9 cellular contexts compared by ENCODE assay signal in the genomic region with DNA sequence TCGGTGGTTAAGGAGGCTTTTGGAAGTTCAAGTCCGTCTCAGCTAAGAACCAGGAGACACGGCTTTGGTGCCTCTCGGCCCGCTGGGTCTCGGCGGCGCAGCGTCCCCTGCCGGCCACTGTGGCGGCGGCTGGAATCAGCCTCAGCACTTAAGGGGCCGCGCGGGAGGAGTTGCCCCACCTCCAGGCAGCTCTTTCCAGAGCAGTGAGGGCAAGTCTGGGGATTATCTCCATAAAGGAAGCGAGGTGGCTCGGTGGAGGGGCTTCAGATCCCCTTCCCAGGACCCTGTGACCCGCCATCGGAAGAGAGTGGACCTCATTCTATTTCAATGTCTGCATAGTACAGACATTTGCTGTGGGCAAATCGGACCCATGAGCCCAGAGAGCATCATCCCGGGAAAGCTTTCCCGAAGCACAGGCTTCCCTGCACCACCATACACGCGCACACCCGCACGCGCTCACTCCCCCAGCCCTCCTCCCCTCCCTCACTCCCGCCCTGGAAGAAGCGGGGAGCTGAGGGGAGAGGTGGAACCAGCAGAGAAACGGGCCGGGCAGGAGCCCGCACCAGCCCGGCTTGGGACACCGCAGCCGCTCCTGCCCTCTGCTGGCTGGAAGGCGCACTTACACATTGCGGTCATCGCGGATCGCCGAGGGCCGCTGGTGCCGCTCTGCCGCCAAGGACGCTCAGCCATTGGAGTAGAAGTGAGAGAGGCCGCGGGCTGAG. TPM values are rescaled to one million over a fixed set of nuclear protein-coding genes. Genes with fewer than 3 reads are reported as not detected.
DNase-seq lines count a peak whose midpoint lies in the region; ATAC-seq and TF ChIP-seq lines count a peak whose summit lies in the region.
"Had no signal": no experiment of that assay in that cellular context is flagged by ENCODE, and none has a peak within 500 bp of the region (broad histone marks: within the 10 kb centered on the region; RNA-seq: fewer than 3 reads in every experiment).

No MANE protein-coding gene starts in this region.

- no peaks in the 10 kb centered on the region for H3K36me3 Mint-ChIP-seq in activated B cell treated with CpG ODN at 0.5 μM for 24 hours (ENCODE audit: low read depth)

- CTCF ChIA-PET in activated B cell treated with CpG ODN at 0.5 μM for 24 hours (lab: Charles Lee), result interaction anchor here (0.6 to 5.2 kb wide), 29 partner anchors 8 to 665 kb away, joined by 3 to 35 read pairs (median 4); a partner anchor contains a TSS

- POLR2A ChIA-PET in activated B cell treated with CpG ODN at 0.5 μM for 24 hours (lab: Charles Lee), result interaction anchor here (1.1 kb wide), 1 partner anchor 289 kb away, joined by 5 read pairs; no protein-coding TSS in a partner anchor

- peaks cover 50% of the 10 kb centered on the region for H3K27me3 Mint-ChIP-seq in activated B cell treated with CpG ODN at 0.5 μM for 24 hours

- DNase-seq in AG08395 (ENCODE audit: low spot score) (peak; percentile 88), NCI-H2196 treated with DMSO at 0.1 percent for 48 hours (lab: John Stamatoyannopoulos, UW; ENCODE audit: unreplicated experiment) (peak; percentile 80), activated B cell treated with CpG ODN at 0.5 μM for 24 hours (peak; percentile 77), kidney epithelial cell (ENCODE audit: low read depth) (peak; percentile 29)
- peak; percentile 69 for DNase-seq in central memory CD4-positive, alpha-beta T cell
- peak; percentile 55 to 72 for DNase-seq in stimulated activated CD4-positive, alpha-beta T cell treated with anti-CD3 and anti-CD28 coated beads, Interleukin-15, amount 100 ng/mL, for 1 hour (ENCODE audit: low read depth in 1 of 2, low spot score in 1 of 2)

- ATAC-seq in GM18867 (IDR thresholded peaks at IDR 0.05; ENCODE audit: unreplicated experiment) (peak; percentile 95), HG03108 (IDR thresholded peaks at IDR 0.05; ENCODE audit: unreplicated experiment) (peak; percentile 91), activated B cell treated with CpG ODN at 0.5 μM for 24 hours (ENCODE audit: low read depth) (peak; percentile 95)

- no peak overlapping the region for H3K27ac Mint-ChIP-seq in activated B cell treated with CpG ODN at 0.5 μM for 24 hours

- H3K4me3 ChIP-seq in kidney epithelial cell (ENCODE audit: low read depth, low read length), result peak overlapping the region; percentile 73

- no peaks in the 10 kb centered on the region for H3K27me3 ChIP-seq in kidney epithelial cell (ENCODE audit: control insufficient read depth, insufficient read depth, low read length)

- peaks cover 9% of the 10 kb centered on the region for H3K4me1 Mint-ChIP-seq in activated B cell treated with CpG ODN at 0.5 μM for 24 hours

- no peaks in the 10 kb centered on the region for H3K36me3 ChIP-seq in kidney epithelial cell (ENCODE audit: control insufficient read depth, insufficient read depth, low read length)

- no peaks in the 10 kb centered on the region for H3K9me3 Mint-ChIP-seq in activated B cell treated with CpG ODN at 0.5 μM for 24 hours

- intact Hi-C loops in activated B cell treated with CpG ODN at 0.5 μM for 24 hours (cut with micrococcal nuclease), result loop anchor here (1.0 to 10.0 kb wide), 7 partner anchors 10 to 636 kb away; a partner anchor contains a TSS

- H3K4me3 Mint-ChIP-seq in activated B cell treated with CpG ODN at 0.5 μM for 24 hours, result peak overlapping the region; percentile 90

- no peak for TF ChIP-seq CTCF in activated B cell treated with CpG ODN at 0.5 μM for 24 hours (IDR thresholded peaks at IDR 0.05)
- TF ChIP-seq CTCF in kidney epithelial cell (IDR thresholded peaks at IDR 0.05; ENCODE audit: insufficient read depth, low read length, poor library complexity, severe bottlenecking), result peak; percentile 100

RNA-seq across cellular contexts. Expression of a gene that starts 15.9 kb away (rescaled TPM):
- total RNA-seq in activated B cell treated with CpG ODN at 0.5 μM for 24 hours (not detected in 2 replicates), kidney epithelial cell (not detected in 2 replicates)
- total RNA-seq: T-helper 1 cell treated with Interleukin-12 subunit alpha and Interleukin-12 subunit beta and Interleukin-4 antibody, amounts not matched to agents 30 ng/mL and 1 ng/mL, for 36 hours had no signal

RNA-seq across cellular contexts. Expression of a gene that starts 18.6 kb away (rescaled TPM):
- total RNA-seq in activated B cell treated with CpG ODN at 0.5 μM for 24 hours (94.2 and 94.7 TPM in 2 replicates), kidney epithelial cell (83.2 and 93.0 TPM in 2 replicates)

RNA-seq across cellular contexts. Expression of a gene that starts 27.9 kb away (rescaled TPM):
- total RNA-seq in activated B cell treated with CpG ODN at 0.5 μM for 24 hours, result 0.38 TPM in 1 of 2 replicates, not detected in the other
- total RNA-seq in kidney epithelial cell, result 0.25 TPM in 1 of 2 replicates, not detected in the other

RNA-seq across cellular contexts. Expression of a gene that starts 53.7 kb away (rescaled TPM):
- 2.1 and 3.9 TPM in 2 replicates for total RNA-seq in activated B cell treated with CpG ODN at 0.5 μM for 24 hours
- total RNA-seq in kidney epithelial cell, result 5.2 and 10.5 TPM in 2 replicates

RNA-seq across cellular contexts. Expression of a gene that starts 58.9 kb away (rescaled TPM):
- total RNA-seq in activated B cell treated with CpG ODN at 0.5 μM for 24 hours (not detected in 2 replicates), kidney epithelial cell (not detected in 2 replicates)
- total RNA-seq: T-helper 1 cell treated with Interleukin-12 subunit alpha and Interleukin-12 subunit beta and Interleukin-4 antibody, amounts not matched to agents 30 ng/mL and 1 ng/mL, for 36 hours had no signal

Comparison
In these comparisons a context has a peak if more than half of its experiments do, and no peak if none do; other contexts are left out.
1. Peak in every context shown above with its lines: DNase-seq, ATAC-seq and H3K4me3 ChIP-seq.
2. DNase-seq: peak in every context shown above with its lines; median percentile 88 in AG08395; 80 in NCI-H2196 treated with DMSO at 0.1 percent for 48 hours; 77 in activated B cell treated with CpG ODN at 0.5 μM for 24 hours; 69 in central memory CD4-positive, alpha-beta T cell; 64 in stimulated activated CD4-positive, alpha-beta T cell treated with anti-CD3 and anti-CD28 coated beads, Interleukin-15, amount 100 ng/mL, for 1 hour; 29 in kidney epithelial cell.